10 cellular contexts compared by ENCODE assay signal in the genomic region with DNA sequence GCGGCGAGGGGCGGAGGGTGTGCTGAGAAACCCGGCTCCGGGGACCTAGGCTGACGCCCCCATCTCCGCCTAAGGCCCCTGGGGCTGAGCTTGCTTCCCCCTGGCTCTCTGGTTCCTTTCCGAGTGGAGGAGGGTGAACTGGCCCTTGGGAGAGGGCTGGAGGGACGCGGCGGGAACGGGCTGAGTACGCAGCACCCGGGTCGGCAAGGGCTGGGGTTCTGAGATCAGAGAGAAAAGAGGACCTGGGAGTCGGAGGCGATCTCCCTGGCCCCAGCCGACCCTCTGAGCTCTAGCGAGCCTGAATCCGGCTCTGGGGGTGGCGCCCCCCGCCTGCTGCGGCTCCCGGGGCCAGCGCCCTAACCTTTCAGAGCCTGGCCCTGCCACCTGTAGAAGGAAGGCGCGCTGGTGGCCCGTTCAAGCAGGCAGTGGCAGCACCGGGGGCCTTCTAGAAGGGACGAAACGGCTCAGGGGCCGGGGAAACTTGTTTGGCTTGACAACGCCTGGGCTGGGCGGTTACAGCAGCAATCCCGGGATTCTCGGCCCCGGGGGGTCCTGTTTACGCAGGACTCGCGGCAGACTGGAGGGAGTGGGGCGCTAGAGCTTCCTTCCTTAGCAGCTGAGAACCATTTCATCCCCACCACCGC.
DNase-seq lines count a peak whose midpoint lies in the region; ATAC-seq and TF ChIP-seq lines count a peak whose summit lies in the region.
"Had no signal": no experiment of that assay in that cellular context is flagged by ENCODE, and none has a peak within 500 bp of the region (broad histone marks: within the 10 kb centered on the region; RNA-seq: fewer than 3 reads in every experiment).

No MANE protein-coding gene starts in this region.

- H3K9me3 ChIP-seq in IMR-90 (ENCODE audit: control insufficient read depth, insufficient read depth, low read length) (no peaks in the 10 kb centered on the region), endodermal cell (ENCODE audit: control insufficient read depth, low read length) (no peaks in the 10 kb centered on the region), neuron (ENCODE audit: low read length) (no peaks in the 10 kb centered on the region), MG63 (no peaks in the 10 kb centered on the region)

- no TSS peak for BruUV-seq in IMR-90 (replicated peaks; lab: Mats Ljungman, UMichigan)

- no peaks in the 10 kb centered on the region for H3K79me1 ChIP-seq in IMR-90 (ENCODE audit: low read depth in 1 of 2, low read length in 2 of 2)

- peaks cover 8% of the 10 kb centered on the region for H3K4me1 Mint-ChIP-seq in endodermal cell
- H3K4me1 Mint-ChIP-seq in activated CD8-positive, alpha-beta memory T cell treated with anti-CD3 and anti-CD28 coated beads, Interleukin-2, amount 10 ng/mL, durations not matched to agents 7 days and 5 days: peaks cover 5% of the 10 kb centered on the region

- TF ChIP-seq POLR2A in IMR-90 (IDR thresholded peaks at IDR 0.05; ENCODE audit: low read depth, low read length): no peak

- intact Hi-C loops in IMR-90 (cut with micrococcal nuclease): no loop called here

- no peak overlapping the region for H2BK15ac ChIP-seq in IMR-90 (ENCODE audit: low read depth, low read length)

- no peaks in the 10 kb centered on the region for H3K9me3 Mint-ChIP-seq in endodermal cell
- no peaks in the 10 kb centered on the region for H3K9me3 Mint-ChIP-seq in activated CD8-positive, alpha-beta memory T cell treated with anti-CD3 and anti-CD28 coated beads, Interleukin-2, amount 10 ng/mL, durations not matched to agents 7 days and 5 days (ENCODE audit: low read depth)
- H3K9me3 Mint-ChIP-seq: T-helper 1 cell treated with Interleukin-12 subunit alpha and Interleukin-12 subunit beta and Interleukin-4 antibody, amounts not matched to agents 30 μg/mL and 1 μg/mL, for 36 hours had no signal

- no peak for ATAC-seq in IMR-90 (ENCODE audit: low read depth)
- no peak for ATAC-seq in activated CD8-positive, alpha-beta memory T cell treated with anti-CD3 and anti-CD28 coated beads, Interleukin-2, amount 10 ng/mL, durations not matched to agents 7 days and 5 days

- H4K5ac ChIP-seq in IMR-90 (ENCODE audit: low read depth, low read length): no peak overlapping the region

- no peak overlapping the region for H3K4me2 ChIP-seq in IMR-90 (ENCODE audit: low read depth, low read length)

- no peak overlapping the region for H3K14ac ChIP-seq in IMR-90 (replicated peaks; ENCODE audit: low read depth, low read length)

- H2BK5ac ChIP-seq in IMR-90 (ENCODE audit: low read depth, low read length, poor library complexity, severe bottlenecking): no peak overlapping the region

- H4K8ac ChIP-seq in IMR-90 (ENCODE audit: low read depth in 2 of 2, low read length in 2 of 2): no peak overlapping the region

- H2AK9ac ChIP-seq in IMR-90 (replicated peaks; ENCODE audit: low read depth, low read length, poor library complexity): no peak overlapping the region

- H3K4ac ChIP-seq in IMR-90 (ENCODE audit: low read depth, low read length): no peak overlapping the region

- no peaks in the 10 kb centered on the region for H3K9me1 ChIP-seq in IMR-90 (ENCODE audit: insufficient read depth, low read length)

- in situ Hi-C loops in IMR-90 (cut with MboI; ENCODE audit: low sequenced_read_pairs): loop anchor here (5.0 kb wide), 1 partner anchor 261 kb away; no protein-coding TSS in a partner anchor

- H3K4me3 ChIP-seq in IMR-90 (ENCODE audit: insufficient read depth, low read depth, low read length) (no peak overlapping the region), endodermal cell (ENCODE audit: low read length) (peak overlapping the region; percentile 77), neuron (ENCODE audit: low read length) (no peak overlapping the region), MG63 (no peak overlapping the region)

- TF ChIP-seq CTCF in IMR-90 (conservative IDR thresholded peaks at IDR 0.05; ENCODE audit: low read depth, low read length) (no peak), endodermal cell (conservative IDR thresholded peaks at IDR 0.05) (no peak)

- H3K27me3 Mint-ChIP-seq in endodermal cell (ENCODE audit: insufficient read depth): peaks cover 73% of the 10 kb centered on the region
- H3K27me3 Mint-ChIP-seq in activated CD8-positive, alpha-beta memory T cell treated with anti-CD3 and anti-CD28 coated beads, Interleukin-2, amount 10 ng/mL, durations not matched to agents 7 days and 5 days: peaks cover 71% of the 10 kb centered on the region

- H3K36me3 ChIP-seq in IMR-90 (ENCODE audit: control insufficient read depth, insufficient read depth, low read length): no peaks in the 10 kb centered on the region
- H3K36me3 ChIP-seq in endodermal cell (ENCODE audit: control insufficient read depth, insufficient read depth, low read length): no peaks in the 10 kb centered on the region
- H3K36me3 ChIP-seq in neuron (ENCODE audit: insufficient read depth, low read length): no peaks in the 10 kb centered on the region
- H3K36me3 ChIP-seq in MG63: no peaks in the 10 kb centered on the region

- no peak overlapping the region for H2AK5ac ChIP-seq in IMR-90 (ENCODE audit: low read depth, low read length)

- TF ChIP-seq RAD21 in IMR-90 (IDR thresholded peaks at IDR 0.05; ENCODE audit: low read length): no peak

- H3K27ac ChIP-seq in IMR-90 (ENCODE audit: insufficient read depth, low read length): no peak overlapping the region
- no peak overlapping the region for H3K27ac ChIP-seq in endodermal cell (ENCODE audit: low read depth, low read length)

- H3K18ac ChIP-seq in IMR-90 (ENCODE audit: low read depth, low read length): no peak overlapping the region

- peak overlapping the region; percentile 91 for H3K27ac Mint-ChIP-seq in endodermal cell
- H3K27ac Mint-ChIP-seq in activated CD8-positive, alpha-beta memory T cell treated with anti-CD3 and anti-CD28 coated beads, Interleukin-2, amount 10 ng/mL, durations not matched to agents 7 days and 5 days: no peak overlapping the region

- H2AFZ ChIP-seq in IMR-90 (replicated peaks; ENCODE audit: low read length, poor library complexity) (peak overlapping the region; percentile 84), neuron (ENCODE audit: low read depth, low read length) (peak overlapping the region; percentile 13)

- H4K20me1 ChIP-seq in IMR-90 (ENCODE audit: insufficient read depth, low read length): no peaks in the 10 kb centered on the region

- POLR2A ChIA-PET in IMR-90 (lab: Charles Lee; ENCODE audit: unreplicated experiment): no interaction called here

- H3K4me1 ChIP-seq in IMR-90 (ENCODE audit: control insufficient read depth, insufficient read depth, low read length) (no peaks in the 10 kb centered on the region; the same call in 1 of the 2 replicates), endodermal cell (ENCODE audit: control insufficient read depth, insufficient read depth, low read length) (no peaks in the 10 kb centered on the region), neuron (ENCODE audit: insufficient read depth, low read length) (peaks cover 7% of the 10 kb centered on the region)

- no peak overlapping the region for H3K56ac ChIP-seq in IMR-90 (ENCODE audit: extremely low read depth, insufficient read depth, low read length)

- no peak overlapping the region for H4K91ac ChIP-seq in IMR-90 (ENCODE audit: insufficient read depth, low read depth, low read length)

- H3K4me3 Mint-ChIP-seq in endodermal cell: peak overlapping the region; percentile 60
- no peak overlapping the region for H3K4me3 Mint-ChIP-seq in activated CD8-positive, alpha-beta memory T cell treated with anti-CD3 and anti-CD28 coated beads, Interleukin-2, amount 10 ng/mL, durations not matched to agents 7 days and 5 days

- dilution Hi-C loops in IMR-90 (cut with HindIII; ENCODE audit: low sequenced_read_pairs, unreplicated experiment): no loop called here

- 0% methylated on average over 4 of the region's 42 CpGs; no CpG with 5 or more reads in 1 of the 2 experiments for WGBS in IMR-90 (ENCODE audit: extremely low coverage in 2 of 2, insufficient read length in 1 of 2), 2 experiments
- 4 to 5% methylated on average over 17 to 42 of the region's 42 CpGs for WGBS in endodermal cell (ENCODE audit: insufficient coverage in 1 of 2, insufficient read length in 1 of 2), 2 experiments

- CTCF ChIA-PET in IMR-90 (lab: Yijun Ruan, JAX): interaction anchor here (0.5 to 3.0 kb wide), 5 partner anchors 8 to 320 kb away, joined by 3 to 15 read pairs (median 4); a partner anchor contains a TSS
- CTCF ChIA-PET in activated CD8-positive, alpha-beta memory T cell treated with anti-CD3 and anti-CD28 coated beads, Interleukin-2, amount 10 ng/mL, durations not matched to agents 7 days and 5 days (lab: Charles Lee): interaction anchor here (1.0 to 5.3 kb wide), 7 partner anchors 12 to 530 kb away, joined by 3 to 83 read pairs (median 10); a partner anchor contains a TSS

- no peak overlapping the region for H3K9ac ChIP-seq in IMR-90 (ENCODE audit: low read depth, low read length)
- H3K9ac ChIP-seq in endodermal cell (ENCODE audit: extremely low read depth, low read length, poor library complexity, severe bottlenecking): peak overlapping the region; percentile 63

- peak; percentile 37 for DNase-seq in COR-L47 (lab: John Stamatoyannopoulos, UW)
- no peak for DNase-seq in IMR-90
- peak; percentile 93 for DNase-seq in endodermal cell
- no peak for DNase-seq in activated CD8-positive, alpha-beta memory T cell treated with anti-CD3 and anti-CD28 coated beads, Interleukin-2, amount 10 ng/mL, durations not matched to agents 7 days and 5 days
- no peak for DNase-seq in NAMALWA (ENCODE audit: low spot score)
- no peak for DNase-seq in MG63
- no peak for DNase-seq in NCI-H187 (lab: John Stamatoyannopoulos, UW)
- DNase-seq: effector CD4-positive, alpha-beta T cell had no signal

- peaks cover 57% of the 10 kb centered on the region for H3K27me3 ChIP-seq in IMR-90 (ENCODE audit: control insufficient read depth, insufficient read depth, low read length)
- H3K27me3 ChIP-seq in endodermal cell (ENCODE audit: control insufficient read depth, insufficient read depth, low read length, poor library complexity, severe bottlenecking): peaks cover 89% of the 10 kb centered on the region
- H3K27me3 ChIP-seq in neuron (ENCODE audit: insufficient read depth, low read length): peaks cover 85% of the 10 kb centered on the region
- H3K27me3 ChIP-seq in MG63: peaks cover 14% of the 10 kb centered on the region

- H2BK120ac ChIP-seq in IMR-90 (ENCODE audit: low read depth, low read length): no peak overlapping the region

- H3K36me3 Mint-ChIP-seq in endodermal cell (ENCODE audit: low read depth): no peaks in the 10 kb centered on the region
- H3K36me3 Mint-ChIP-seq in activated CD8-positive, alpha-beta memory T cell treated with anti-CD3 and anti-CD28 coated beads, Interleukin-2, amount 10 ng/mL, durations not matched to agents 7 days and 5 days: no peaks in the 10 kb centered on the region

- no peak overlapping the region for H3K23ac ChIP-seq in IMR-90 (ENCODE audit: low read depth, low read length)

- no peak overlapping the region for H2BK20ac ChIP-seq in IMR-90 (ENCODE audit: low read depth, low read length)

TF ChIP-seq in IMR-90, 13 proteins besides CTCF, POLR2A, EP300 and RAD21 (continues in another document):
- no peak for TF ChIP-seq RCOR1 (IDR thresholded peaks at IDR 0.05; ENCODE audit: insufficient replicate concordance, low read length)

Comparison
In these comparisons a context has a peak if more than half of its experiments do, and no peak if none do; other contexts are left out.
1. DNase-seq: peak in COR-L47 (single experiment) and endodermal cell (single experiment); none in IMR-90 (single experiment), activated CD8-positive, alpha-beta memory T cell treated with anti-CD3 and anti-CD28 coated beads, Interleukin-2, amount 10 ng/mL, durations not matched to agents 7 days and 5 days (single experiment), NAMALWA (single experiment), MG63 (single experiment) and NCI-H187 (0 of 2).